ENCODE assay signal across 12 cellular contexts in genomic region chr5:101045689-101046088, GRCh38.
DNase-seq lines count a peak whose midpoint lies in the region; ATAC-seq and TF ChIP-seq lines count a peak whose summit lies in the region.
"Had no signal": no experiment of that assay in that cellular context is flagged by ENCODE, and none has a peak within 500 bp of the region (broad histone marks: within the 10 kb centered on the region; RNA-seq: fewer than 3 reads in every experiment).

No MANE protein-coding gene starts in this region.

- ATAC-seq in CD8-positive, alpha-beta T cell = no peak
- ATAC-seq in HG02885 (IDR thresholded peaks at IDR 0.05; ENCODE audit: poor library complexity, unreplicated experiment) (peak; percentile 61), GM19397 (IDR thresholded peaks at IDR 0.05; ENCODE audit: unreplicated experiment) (no peak)
- ATAC-seq in stimulated activated memory B cell treated with anti-CD40 and anti-IgM and Interleukin-4, amounts not matched to agents 10 μg/mL and 1 μg/mL and 100 μg/mL, for 72 hours = no peak
- ATAC-seq: WTC11 had no signal

- POLR2A ChIA-PET in CD8-positive, alpha-beta T cell (lab: Charles Lee) = no interaction called here

- H3K36me3 Mint-ChIP-seq in CD8-positive, alpha-beta T cell = no peaks in the 10 kb centered on the region
- no peaks in the 10 kb centered on the region for H3K36me3 Mint-ChIP-seq in nephron progenitor cell (ENCODE audit: low read depth)
- H3K36me3 Mint-ChIP-seq in stimulated activated memory B cell treated with anti-CD40 and anti-IgM and Interleukin-4, amounts not matched to agents 10 μg/mL and 1 μg/mL and 100 μg/mL, for 72 hours = no peaks in the 10 kb centered on the region
- H3K36me3 Mint-ChIP-seq: WTC11 had no signal

- CTCF ChIA-PET in CD8-positive, alpha-beta T cell (lab: Charles Lee) = interaction anchor here (1.0 to 1.5 kb wide), 4 partner anchors 142 to 422 kb away, joined by 3 to 4 read pairs (median 4); partner anchors contain the start of gene ST8SIA4

- in situ Hi-C loops in astrocyte of the cerebellum (cut with HindIII; ENCODE audit: low sequenced_read_pairs) = no loop called here

- H3K4me1 ChIP-seq in CD8-positive, alpha-beta T cell (ENCODE audit: insufficient read depth, low read length) = peaks cover 7% of the 10 kb centered on the region

- no peaks in the 10 kb centered on the region for H3K9me3 ChIP-seq in CD8-positive, alpha-beta T cell (ENCODE audit: low read length)

- peaks cover 4% of the 10 kb centered on the region for H3K4me1 Mint-ChIP-seq in CD8-positive, alpha-beta T cell (ENCODE audit: low read depth)
- H3K4me1 Mint-ChIP-seq in nephron progenitor cell = no peaks in the 10 kb centered on the region
- no peaks in the 10 kb centered on the region for H3K4me1 Mint-ChIP-seq in stimulated activated memory B cell treated with anti-CD40 and anti-IgM and Interleukin-4, amounts not matched to agents 10 μg/mL and 1 μg/mL and 100 μg/mL, for 72 hours
- H3K4me1 Mint-ChIP-seq: WTC11 had no signal

- intact Hi-C loops in CD8-positive, alpha-beta T cell (cut with DNase I, micrococcal nuclease) = loop anchor here (1.0 to 10.0 kb wide), 6 partner anchors 271 to 615 kb away; no protein-coding TSS in a partner anchor

- peak; percentile 39 for TF ChIP-seq CTCF in CD8-positive, alpha-beta T cell (IDR thresholded peaks at IDR 0.05)
- TF ChIP-seq CTCF in astrocyte of the cerebellum (IDR thresholded peaks at IDR 0.05; ENCODE audit: low read depth, low read length, missing control alignments) (no peak), nephron progenitor cell (IDR thresholded peaks at IDR 0.05) (no peak)

- no peaks in the 10 kb centered on the region for H3K36me3 ChIP-seq in CD8-positive, alpha-beta T cell (ENCODE audit: insufficient read depth, low read length)

- DNase-seq in CD8-positive, alpha-beta T cell = no peak
- peak; percentile 6 for DNase-seq in astrocyte of the cerebellum (ENCODE audit: low read depth)
- peak; percentile 12 to 41 for DNase-seq in lung microvascular endothelial cell (ENCODE audit: low read depth in 2 of 2)
- DNase-seq in nephron progenitor cell = no peak
- DNase-seq in NCI-H82 treated with DMSO at 0.1 percent for 48 hours (lab: John Stamatoyannopoulos, UW; ENCODE audit: unreplicated experiment) = no peak
- DNase-seq: activated gamma-delta T cell, NCI-H1436 treated with DMSO at 0.1 percent for 48 hours had no signal

- no peak overlapping the region for H3K27ac Mint-ChIP-seq in CD8-positive, alpha-beta T cell
- no peak overlapping the region for H3K27ac Mint-ChIP-seq in nephron progenitor cell
- H3K27ac Mint-ChIP-seq in stimulated activated memory B cell treated with anti-CD40 and anti-IgM and Interleukin-4, amounts not matched to agents 10 μg/mL and 1 μg/mL and 100 μg/mL, for 72 hours = no peak overlapping the region
- H3K27ac Mint-ChIP-seq: dendritic cell treated with granulocyte-macrophage colony-stimulating factor and Interleukin-4, amounts not matched to agents 40 ng/mL and 50 ng/mL, for 4 days; WTC11 had no signal

- no peak overlapping the region for H3K27ac ChIP-seq in CD8-positive, alpha-beta T cell (ENCODE audit: low read depth, low read length)

- no peak overlapping the region for H3K4me3 Mint-ChIP-seq in CD8-positive, alpha-beta T cell
- no peak overlapping the region for H3K4me3 Mint-ChIP-seq in nephron progenitor cell
- no peak overlapping the region for H3K4me3 Mint-ChIP-seq in stimulated activated memory B cell treated with anti-CD40 and anti-IgM and Interleukin-4, amounts not matched to agents 10 μg/mL and 1 μg/mL and 100 μg/mL, for 72 hours
- H3K4me3 Mint-ChIP-seq: dendritic cell treated with granulocyte-macrophage colony-stimulating factor and Interleukin-4, amounts not matched to agents 40 ng/mL and 50 ng/mL, for 4 days; WTC11 had no signal

- no peak overlapping the region for H3K4me3 ChIP-seq in CD8-positive, alpha-beta T cell (ENCODE audit: low read depth, low read length)
- no peak overlapping the region for H3K4me3 ChIP-seq in astrocyte of the cerebellum (ENCODE audit: low read depth, low read length)

- no peaks in the 10 kb centered on the region for H3K9me3 Mint-ChIP-seq in CD8-positive, alpha-beta T cell
- no peaks in the 10 kb centered on the region for H3K9me3 Mint-ChIP-seq in nephron progenitor cell
- H3K9me3 Mint-ChIP-seq in stimulated activated memory B cell treated with anti-CD40 and anti-IgM and Interleukin-4, amounts not matched to agents 10 μg/mL and 1 μg/mL and 100 μg/mL, for 72 hours = no peaks in the 10 kb centered on the region
- H3K9me3 Mint-ChIP-seq: dendritic cell treated with granulocyte-macrophage colony-stimulating factor and Interleukin-4, amounts not matched to agents 40 ng/mL and 50 ng/mL, for 4 days; WTC11 had no signal

- no peaks in the 10 kb centered on the region for H3K27me3 Mint-ChIP-seq in CD8-positive, alpha-beta T cell (ENCODE audit: low read depth)
- peaks cover 3% of the 10 kb centered on the region for H3K27me3 Mint-ChIP-seq in nephron progenitor cell (ENCODE audit: low read depth, poor library complexity)
- no peaks in the 10 kb centered on the region for H3K27me3 Mint-ChIP-seq in stimulated activated memory B cell treated with anti-CD40 and anti-IgM and Interleukin-4, amounts not matched to agents 10 μg/mL and 1 μg/mL and 100 μg/mL, for 72 hours
- H3K27me3 Mint-ChIP-seq: dendritic cell treated with granulocyte-macrophage colony-stimulating factor and Interleukin-4, amounts not matched to agents 40 ng/mL and 50 ng/mL, for 4 days had no signal

- H3K27me3 ChIP-seq in CD8-positive, alpha-beta T cell (ENCODE audit: insufficient read depth, low read length) = no peaks in the 10 kb centered on the region

Comparison
In these comparisons a context has a peak if more than half of its experiments do, and no peak if none do; other contexts are left out.
1. DNase-seq: peak in astrocyte of the cerebellum (single experiment) and lung microvascular endothelial cell (2 of 2); none in CD8-positive, alpha-beta T cell (0 of 7), nephron progenitor cell (single experiment) and NCI-H82 treated with DMSO at 0.1 percent for 48 hours (single experiment).